ENCODE assay signal across 18 cellular contexts in the genomic region with DNA sequence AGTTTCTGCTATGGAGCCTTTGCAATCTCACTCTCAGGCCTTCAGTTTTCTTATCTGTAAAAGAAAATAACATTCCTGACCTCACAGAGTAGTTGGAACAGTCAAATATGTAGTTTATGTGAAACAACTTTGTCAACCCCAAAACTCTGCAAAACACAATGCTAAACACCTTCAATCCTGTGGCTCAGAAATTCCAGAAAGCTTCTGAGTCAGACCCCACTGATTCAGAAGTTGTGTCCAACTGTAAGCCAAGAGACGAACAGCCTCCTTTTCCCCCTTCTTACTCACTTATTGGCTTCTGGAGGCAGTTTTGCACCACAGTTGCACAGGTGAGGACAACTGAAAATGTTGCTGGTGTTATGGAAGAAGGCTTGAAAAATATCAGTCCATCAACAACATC. TPM values are rescaled to one million over a fixed set of nuclear protein-coding genes. Genes with fewer than 3 reads are reported as not detected.
"Had no signal": no experiment of that assay in that cellular context is flagged by ENCODE, and none has a peak within 500 bp of the region (broad histone marks: within the 10 kb centered on the region; RNA-seq: fewer than 3 reads in every experiment).

No MANE protein-coding gene starts in this region.

- H3K27ac Mint-ChIP-seq: endodermal cell; nephron progenitor cell; stimulated activated naive B cell treated with anti-CD40 and anti-IgM and Interleukin-4, amounts not matched to agents 10 μg/mL and 1 μg/mL and 100 μg/mL, for 72 hours; type B pancreatic cell had no signal

- DNase-seq: effector CD4-positive, alpha-beta T cell; endodermal cell; heart left ventricle; hippocampal formation; mesendoderm; naive thymus-derived CD4-positive, alpha-beta T cell; nephron progenitor cell; retina; right lobe of liver; stimulated activated CD4-positive, alpha-beta T cell treated with anti-CD3 and anti-CD28 coated beads, Interleukin-4, amount 100 ng/mL, for 24 hours; stimulated activated naive B cell treated with anti-CD40 and anti-IgM and Interleukin-4, amounts not matched to agents 10 μg/mL and 1 μg/mL and 100 μg/mL, for 72 hours had no signal

- ATAC-seq: heart left ventricle; naive thymus-derived CD4-positive, alpha-beta T cell; right lobe of liver; stimulated activated naive B cell treated with anti-CD40 and anti-IgM and Interleukin-4, amounts not matched to agents 10 μg/mL and 1 μg/mL and 100 μg/mL, for 72 hours had no signal

- H3K9me3 Mint-ChIP-seq: endodermal cell; naive thymus-derived CD4-positive, alpha-beta T cell; nephron progenitor cell; stimulated activated naive B cell treated with anti-CD40 and anti-IgM and Interleukin-4, amounts not matched to agents 10 μg/mL and 1 μg/mL and 100 μg/mL, for 72 hours; type B pancreatic cell had no signal

- H3K27me3 Mint-ChIP-seq: naive thymus-derived CD4-positive, alpha-beta T cell; stimulated activated naive B cell treated with anti-CD40 and anti-IgM and Interleukin-4, amounts not matched to agents 10 μg/mL and 1 μg/mL and 100 μg/mL, for 72 hours; type B pancreatic cell had no signal

- FAIRE-seq: endothelial cell of umbilical vein, frontal cortex, urothelium cell line had no signal

- H3K4me3 Mint-ChIP-seq: endodermal cell; naive thymus-derived CD4-positive, alpha-beta T cell; nephron progenitor cell; stimulated activated naive B cell treated with anti-CD40 and anti-IgM and Interleukin-4, amounts not matched to agents 10 μg/mL and 1 μg/mL and 100 μg/mL, for 72 hours; type B pancreatic cell had no signal

- H3K36me3 Mint-ChIP-seq: naive thymus-derived CD4-positive, alpha-beta T cell; stimulated activated naive B cell treated with anti-CD40 and anti-IgM and Interleukin-4, amounts not matched to agents 10 μg/mL and 1 μg/mL and 100 μg/mL, for 72 hours; type B pancreatic cell had no signal

- H3K4me1 Mint-ChIP-seq: endodermal cell; nephron progenitor cell; stimulated activated naive B cell treated with anti-CD40 and anti-IgM and Interleukin-4, amounts not matched to agents 10 μg/mL and 1 μg/mL and 100 μg/mL, for 72 hours had no signal

RNA-seq across cellular contexts. Expression of a gene that starts 52.9 kb away (rescaled TPM):
- total RNA-seq: dermis microvascular lymphatic vessel endothelial cell, glomerular endothelial cell, mononuclear cell had no signal
- polyA plus RNA-seq: naive thymus-derived CD4-positive, alpha-beta T cell had no signal
